In genomic region chr7:46257766-46258448, GRCh38 we compare ENCODE assay signal across 13 cellular contexts.
A peak's percentile ranks its signal among the peaks of the same experiment; 100 is the strongest.
DNase-seq lines count a peak whose midpoint lies in the region; ATAC-seq lines count a peak whose summit lies in the region.
"Had no signal": no experiment of that assay in that cellular context is flagged by ENCODE, and none has a peak within 500 bp of the region (broad histone marks: within the 10 kb centered on the region; RNA-seq: fewer than 3 reads in every experiment).

No MANE protein-coding gene starts in this region.

- DNase-seq in AG08396 (ENCODE audit: low spot score) (peak; percentile 15), HT1080 (ENCODE audit: low read depth) (peak; percentile 77), amniotic epithelial cell (ENCODE audit: low read depth) (peak; percentile 89), hepatic stellate cell (ENCODE audit: low spot score) (peak; percentile 6), D341Med (ENCODE audit: low spot score) (no peak), AML-193 (lab: John Stamatoyannopoulos, UW) (no peak)
- DNase-seq: activated CD4-positive, alpha-beta memory T cell treated with anti-CD3 and anti-CD28 coated beads for 36 hours; activated naive CD4-positive, alpha-beta T cell treated with anti-CD3 and anti-CD28 coated beads for 36 hours; KG1; left cardiac atrium; stimulated activated CD4-positive, alpha-beta T cell treated with anti-CD3 and anti-CD28 coated beads, Interleukin-4, amount 100 ng/mL, for 4 hours had no signal

- ATAC-seq in HG03135 (IDR thresholded peaks at IDR 0.05; ENCODE audit: unreplicated experiment) (no peak), HG02981 (IDR thresholded peaks at IDR 0.05; ENCODE audit: unreplicated experiment) (no peak)
- ATAC-seq: left cardiac atrium had no signal

Comparison
In these comparisons a context has a peak if more than half of its experiments do, and no peak if none do; other contexts are left out.
1. DNase-seq: peak in AG08396 (single experiment), HT1080 (single experiment), amniotic epithelial cell (single experiment) and hepatic stellate cell (single experiment); none in D341Med (single experiment) and AML-193 (0 of 2).